Comparison of ENCODE assay signal across 19 cellular contexts in genomic region chr4:81432825-81433224, GRCh38. TPM values are rescaled to one million over a fixed set of nuclear protein-coding genes. Genes with fewer than 3 reads are reported as not detected.
DNase-seq lines count a peak whose midpoint lies in the region; ATAC-seq, FAIRE-seq and TF ChIP-seq lines count a peak whose summit lies in the region.
"Had no signal": no experiment of that assay in that cellular context is flagged by ENCODE, and none has a peak within 500 bp of the region (broad histone marks: within the 10 kb centered on the region; RNA-seq: fewer than 3 reads in every experiment).

No MANE protein-coding gene starts in this region.

- TF ChIP-seq POLR2A in breast epithelium (IDR thresholded peaks at IDR 0.05) (no peak), H1 (IDR thresholded peaks at IDR 0.05; ENCODE audit: control extremely low read depth in 1 of 2, low read depth in 2 of 2, low read length in 2 of 2) (no peak), suprapubic skin (IDR thresholded peaks at IDR 0.05) (no peak)

- WGBS in mammary epithelial cell (ENCODE audit: low coverage, missing lambda C conversion rate) = 75% methylated on average over 4 of the region's 4 CpGs
- WGBS in H1 (ENCODE audit: extremely low coverage in 1 of 2, insufficient coverage in 1 of 2, insufficient read length in 1 of 2, insufficient replicate concordance in 2 of 2, low coverage in 1 of 2, low lambda C conversion rate in 2 of 2, missing lambda C conversion rate in 1 of 2), 2 experiments = 98% methylated on average over 4 of the region's 4 CpGs; no CpG with 5 or more reads in 1 of the 2 experiments
- 72% methylated on average over 4 of the region's 4 CpGs for WGBS in suprapubic skin

- ATAC-seq in HG03457 (IDR thresholded peaks at IDR 0.05; ENCODE audit: unreplicated experiment) (no peak), Right ventricle myocardium superior (ENCODE audit: poor library complexity) (no peak), HG03439 (IDR thresholded peaks at IDR 0.05; ENCODE audit: unreplicated experiment) (no peak)
- ATAC-seq: CD8-positive, alpha-beta T cell; GM12878; HepG2 had no signal

- FAIRE-seq in H1 (lab: Jason Lieb, UNC) = no peak
- FAIRE-seq: GM12878, HepG2, HTR-8/SVneo had no signal

- no peak for TF ChIP-seq EP300 in H1 (IDR thresholded peaks at IDR 0.05; ENCODE audit: borderline replicate concordance in 1 of 2, low read depth in 2 of 2, low read length in 2 of 2)
- no peak for TF ChIP-seq EP300 in suprapubic skin (IDR thresholded peaks at IDR 0.05)

- dilution Hi-C loops in mammary epithelial cell (cut with HindIII; ENCODE audit: low sequenced_read_pairs) = no loop called here

- H3K18ac ChIP-seq in H1 (ENCODE audit: extremely low read depth, low read length) = no peak overlapping the region

- CTCF ChIA-PET in mammary epithelial cell (lab: Charles Lee; ENCODE audit: low non-redundant PET) = no interaction called here
- CTCF ChIA-PET in H1 (lab: Charles Lee; ENCODE audit: partially characterized antibody) = interaction anchor here (1.6 to 3.0 kb wide), 2 partner anchors 15 to 770 kb away, joined by 3 to 9 read pairs; no protein-coding TSS in a partner anchor

- H4K20me1 ChIP-seq in mammary epithelial cell (ENCODE audit: insufficient read depth, low read length) (no peaks in the 10 kb centered on the region), H1 (replicated peaks in 1 of 2; ENCODE audit: control insufficient read depth in 1 of 2, insufficient read depth in 2 of 2, low read length in 2 of 2) (no peaks in the 10 kb centered on the region)
- H4K20me1 ChIP-seq: BLaER1 had no signal

- BruUV-seq in mammary epithelial cell (replicated peaks; lab: Mats Ljungman, UMichigan) = no TSS peak

- H4K8ac ChIP-seq in H1 (ENCODE audit: extremely low read depth, insufficient read depth, low read length) = no peak overlapping the region

- H3K23me2 ChIP-seq in H1 (ENCODE audit: low read depth, low read length) = no peaks in the 10 kb centered on the region

- H2AFZ ChIP-seq in mammary epithelial cell (ENCODE audit: low read depth, low read length) (no peak overlapping the region), H1 (ENCODE audit: low read length) (no peak overlapping the region)

- H3K9me3 ChIP-seq in mammary epithelial cell (replicated peaks; ENCODE audit: insufficient read depth, low read length) (no peaks in the 10 kb centered on the region), breast epithelium (no peaks in the 10 kb centered on the region), H1 (ENCODE audit: insufficient read depth in 2 of 2, low read depth in 1 of 2, low read length in 1 of 2) (peaks cover 0 to 3% of the 10 kb centered on the region in 2 experiments; a peak in 1 of 4 replicates), suprapubic skin (no peaks in the 10 kb centered on the region)
- H3K9me3 ChIP-seq: HAP-1 had no signal

- in situ Hi-C loops in mammary epithelial cell (cut with MboI; ENCODE audit: low sequenced_read_pairs in 2 of 2) = no loop called here

- H3K56ac ChIP-seq in H1 (replicated peaks; ENCODE audit: insufficient read length, low read depth, low read length) = peak overlapping the region; percentile 69

- H2BK5ac ChIP-seq in H1 (ENCODE audit: low read depth, low read length) = no peak overlapping the region

- H2BK20ac ChIP-seq in H1 (ENCODE audit: low read length) = no peak overlapping the region

- intact Hi-C loops in mammary epithelial cell (cut with micrococcal nuclease) (no loop called here), breast epithelium (cut with DNase I; ENCODE audit: low total_unique reads) (no loop called here), Right ventricle myocardium superior (cut with DNase I) (no loop called here)

- H3K79me1 ChIP-seq in H1 (ENCODE audit: low read depth, low read length) = no peaks in the 10 kb centered on the region

- TF ChIP-seq CTCF in mammary epithelial cell (conservative IDR thresholded peaks at IDR 0.05 in 1 of 2, IDR thresholded peaks at IDR 0.05 in 1 of 2; ENCODE audit: extremely low read depth in 1 of 2, insufficient read depth in 1 of 2, low read depth in 1 of 2, low read length in 2 of 2) = no peak
- TF ChIP-seq CTCF in breast epithelium (IDR thresholded peaks at IDR 0.05) = no peak
- no peak for TF ChIP-seq CTCF in H1 (IDR thresholded peaks at IDR 0.05; ENCODE audit: control extremely low read depth in 1 of 3, insufficient read depth in 1 of 3, low read depth in 1 of 3, low read length in 3 of 3)
- no peak for TF ChIP-seq CTCF in suprapubic skin (IDR thresholded peaks at IDR 0.05)

- H3K4me1 ChIP-seq in mammary epithelial cell (ENCODE audit: insufficient read depth, low read length) = peaks cover 7% of the 10 kb centered on the region
- no peaks in the 10 kb centered on the region for H3K4me1 ChIP-seq in breast epithelium
- no peaks in the 10 kb centered on the region for H3K4me1 ChIP-seq in H1 (replicated peaks in 1 of 4; ENCODE audit: control insufficient read depth in 3 of 4, insufficient read depth in 4 of 4, low read length in 3 of 4)
- peaks cover 29% of the 10 kb centered on the region for H3K4me1 ChIP-seq in suprapubic skin
- H3K4me1 ChIP-seq: BLaER1, HAP-1 had no signal

- no peak overlapping the region for H4K91ac ChIP-seq in H1 (replicated peaks; ENCODE audit: insufficient read length, low read length)

- no peak overlapping the region for H3K23ac ChIP-seq in H1 (ENCODE audit: insufficient read length)

- no peak overlapping the region for H2BK15ac ChIP-seq in H1 (ENCODE audit: low read length)

- H2BK120ac ChIP-seq in H1 (replicated peaks; ENCODE audit: low read depth, low read length) = no peak overlapping the region

- no peak overlapping the region for H3K4ac ChIP-seq in H1 (replicated peaks; ENCODE audit: insufficient read length, low read depth, low read length)

- no peak for TF ChIP-seq RAD21 in H1 (IDR thresholded peaks at IDR 0.05 in 1 of 2, conservative IDR thresholded peaks at IDR 0.05 in 1 of 2; ENCODE audit: low read depth in 2 of 2, low read length in 2 of 2)

- no peak overlapping the region for H3K4me3 ChIP-seq in mammary epithelial cell (replicated peaks in 1 of 3; ENCODE audit: insufficient read depth in 1 of 3, low read depth in 2 of 3, low read length in 3 of 3)
- H3K4me3 ChIP-seq in breast epithelium = no peak overlapping the region
- H3K4me3 ChIP-seq in H1 (ENCODE audit: extremely low read depth in 1 of 4, insufficient read depth in 2 of 4, low read depth in 3 of 4, low read length in 4 of 4) = no peak overlapping the region
- H3K4me3 ChIP-seq in suprapubic skin = no peak overlapping the region
- H3K4me3 ChIP-seq: BLaER1, GM12878, HAP-1 had no signal

- H3K36me3 ChIP-seq in mammary epithelial cell (ENCODE audit: insufficient read depth, low read length) (no peaks in the 10 kb centered on the region), breast epithelium (no peaks in the 10 kb centered on the region), H1 (ENCODE audit: control insufficient read depth in 2 of 4, insufficient read depth in 4 of 4, low read length in 3 of 4) (no peaks in the 10 kb centered on the region; a peak in 1 of 8 replicates), suprapubic skin (peaks cover 58% of the 10 kb centered on the region)
- H3K36me3 ChIP-seq: HAP-1 had no signal

- H3K79me2 ChIP-seq in mammary epithelial cell (ENCODE audit: insufficient read depth, low read length) (no peaks in the 10 kb centered on the region), H1 (ENCODE audit: control insufficient read depth in 1 of 2, insufficient read depth in 2 of 2, low read length in 2 of 2) (no peaks in the 10 kb centered on the region)

- no peak overlapping the region for H3K27ac ChIP-seq in mammary epithelial cell (ENCODE audit: insufficient read depth, low read depth, low read length)
- no peak overlapping the region for H3K27ac ChIP-seq in breast epithelium
- H3K27ac ChIP-seq in H1 (ENCODE audit: low read depth, low read length) = no peak overlapping the region
- peak overlapping the region; percentile 71 for H3K27ac ChIP-seq in suprapubic skin
- H3K27ac ChIP-seq: BLaER1 had no signal

- peak overlapping the region; percentile 9 for H3K4me2 ChIP-seq in mammary epithelial cell (ENCODE audit: insufficient read depth, low read depth, low read length)
- H3K4me2 ChIP-seq in H1 (ENCODE audit: insufficient read depth in 1 of 2, low read depth in 2 of 2, low read length in 2 of 2) = no peak overlapping the region
- H3K4me2 ChIP-seq: BLaER1 had no signal

- no peak overlapping the region for H3K14ac ChIP-seq in H1 (ENCODE audit: insufficient read length)

- H3K9ac ChIP-seq in mammary epithelial cell (ENCODE audit: insufficient read depth, low read length) (no peak overlapping the region), H1 (replicated peaks in 1 of 4; ENCODE audit: extremely low read depth in 1 of 4, low read depth in 3 of 4, low read length in 3 of 4) (no peak overlapping the region)
- H3K9ac ChIP-seq: BLaER1 had no signal

- no peak overlapping the region for H2BK12ac ChIP-seq in H1 (ENCODE audit: low read depth, low read length)

- DNase-seq in mammary epithelial cell (peak; percentile 51), breast epithelium (ENCODE audit: low spot score in 2 of 2) (no peak), H1 (ENCODE audit: low read depth in 1 of 2, low spot score in 2 of 2) (no peak), globus pallidus (ENCODE audit: low spot score) (peak; percentile 45), suprapubic skin (ENCODE audit: low spot score in 2 of 2) (no peak), Right ventricle myocardium superior (no peak)
- DNase-seq: 8988T; Calu3; CD8-positive, alpha-beta T cell; DMS79 treated with DMSO at 0.1 percent for 48 hours; GF-D8 had no signal

- H3K27me3 ChIP-seq in mammary epithelial cell (ENCODE audit: insufficient read depth, low read length) (no peaks in the 10 kb centered on the region), breast epithelium (no peaks in the 10 kb centered on the region), H1 (replicated peaks in 1 of 4; ENCODE audit: control insufficient read depth in 3 of 4, extremely low read depth in 1 of 4, insufficient read depth in 3 of 4, low read length in 3 of 4) (no peaks in the 10 kb centered on the region), suprapubic skin (no peaks in the 10 kb centered on the region)
- H3K27me3 ChIP-seq: BLaER1 had no signal

- no peak overlapping the region for H4K5ac ChIP-seq in H1 (ENCODE audit: insufficient read length, low read depth, low read length)

- POLR2A ChIA-PET in H1 (lab: Charles Lee; ENCODE audit: partially characterized antibody) = no interaction called here

- no peak overlapping the region for H2AK5ac ChIP-seq in H1 (ENCODE audit: low read depth, low read length)

RNA-seq across cellular contexts. Expression of gene RASGEF1B, which starts 38.9 kb away (rescaled TPM):
- total RNA-seq in mammary epithelial cell (10 to 100 TPM; 10.6 to 15.3 TPM), breast epithelium (10 to 100 TPM; 16.4 to 45.8 (median 25.0) TPM), suprapubic skin (100 to 1,000 TPM in 1 of 4 donors, 10 to 100 TPM in 3; 32.4 to 106 (median 63.0) TPM), Right ventricle myocardium superior (3.3 TPM)
- polyA plus RNA-seq in mammary epithelial cell (8.7 TPM), H1 (2011; rRNA removed) (1.2 and 1.6 TPM in 2 replicates)
- polyA minus RNA-seq in mammary epithelial cell = 2.0 TPM
- total RNA-seq in H1 (2021; fragmentation: NEBNext Ultra II Directional; extraction: Animal tissue kit (Norgen Biotek cat#: 25700)) = 4.6 and 4.7 TPM in 2 replicates
- 1.4 TPM for polyA plus RNA-seq in H1 (2011; cell fraction: cytosol; rRNA removed)
- 3.3 TPM for polyA plus RNA-seq in H1 (2011; cell fraction: nucleus; rRNA removed)
- 2.1 to 3.4 TPM (median 2.5 TPM) in 4 replicates for polyA plus RNA-seq in H1 (2012, experiment 1 of 2)
- polyA plus RNA-seq in H1 (2012, experiment 2 of 2) = 1.0 TPM
- 2.8 TPM for polyA plus RNA-seq in H1 (2013, experiment 1 of 2)
- polyA plus RNA-seq in H1 (2013, experiment 2 of 2) = 2.4 TPM
- 6.9 and 7.9 TPM in 2 replicates for polyA minus RNA-seq in H1 (2011; rRNA and poly(A)+ RNA removed)
- polyA minus RNA-seq in H1 (2011; cell fraction: cytosol; rRNA and poly(A)+ RNA removed) = 3.0 TPM
- polyA minus RNA-seq in H1 (2011; cell fraction: nucleus; rRNA and poly(A)+ RNA removed) = 13.1 TPM
- polyA plus RNA-seq: AG04450 had no signal

Comparison
In these comparisons a context has a peak if more than half of its experiments do, and no peak if none do; other contexts are left out.
1. DNase-seq: peak in mammary epithelial cell (single experiment) and globus pallidus (single experiment); none in breast epithelium (0 of 2), H1 (0 of 2), suprapubic skin (0 of 2) and Right ventricle myocardium superior (single experiment).